In genomic region chr1:47507921-47508894, GRCh38 we compare ENCODE assay signal across 1 cellular context.
A peak's percentile ranks its signal among the peaks of the same experiment; 100 is the strongest.
TF ChIP-seq lines count a peak whose summit lies in the region.

No MANE protein-coding gene starts in this region.

TF ChIP-seq in K562, 482 proteins besides CTCF, POLR2A, EP300 and RAD21 (continued from another document):
- TF ChIP-seq E2F8 (IDR thresholded peaks at IDR 0.05; ENCODE audit: low read depth, partially characterized antibody) = peak; percentile 85
- TF ChIP-seq KLF16 (IDR thresholded peaks at IDR 0.05) = 0 out of 2 replicates have a peak, but pooled peaks have one; percentile 7
- TF ChIP-seq KLF1 (tag; IDR thresholded peaks at IDR 0.05) = 0 out of 2 replicates have a peak, but pooled peaks have one; percentile 20
- TF ChIP-seq ARID1B (IDR thresholded peaks at IDR 0.05) = 0 out of 2 replicates have a peak, but pooled peaks have one; percentile 8
- peak; percentile 76; the same call in 1 of the 2 replicates for TF ChIP-seq ZBTB5 (IDR thresholded peaks at IDR 0.05)
- TF ChIP-seq MNT (conservative IDR thresholded peaks at IDR 0.05) = 0 out of 4 replicates have a peak, but pooled peaks of 1 of the 2 experiments have one; percentile 8
- TF ChIP-seq YBX1 (IDR thresholded peaks at IDR 0.05) = no peak
- TF ChIP-seq TFAM (CRISPR knock-in tag; conservative IDR thresholded peaks at IDR 0.05) = no peak
- peak; percentile 38 for TF ChIP-seq HMGN3 (IDR thresholded peaks at IDR 0.05; ENCODE audit: borderline replicate concordance, extremely low read depth, insufficient read length, low read depth, low read length)
- TF ChIP-seq ZBTB7A (IDR thresholded peaks at IDR 0.05; ENCODE audit: borderline replicate concordance, control insufficient read depth, low read depth, low read length) = peak; percentile 24; the same call in 1 of the 2 replicates
- no peak for TF ChIP-seq GTF2A2 (tag; IDR thresholded peaks at IDR 0.05)
- TF ChIP-seq FOXA3 (CRISPR knock-in tag; conservative IDR thresholded peaks at IDR 0.05 in 1 of 2, IDR thresholded peaks at IDR 0.05 in 1 of 2) = peak in 1 of 2 experiments; percentile 35; a peak in 2 of 4 replicates
- no peak for TF ChIP-seq ZNF239 (CRISPR knock-in tag; IDR thresholded peaks at IDR 0.05)
- TF ChIP-seq MAZ (CRISPR knock-in tag; conservative IDR thresholded peaks at IDR 0.05 in 1 of 2, IDR thresholded peaks at IDR 0.05 in 1 of 2) = peak in 1 of 2 experiments; percentile 45; a peak in 1 of 4 replicates
- TF ChIP-seq TEAD4 (IDR thresholded peaks at IDR 0.05; ENCODE audit: low read length) = peak; percentile 36; the same call in 1 of the 2 replicates
- no peak for TF ChIP-seq TEAD4 (CRISPR knock-in tag; IDR thresholded peaks at IDR 0.05; ENCODE audit: borderline replicate concordance)
- TF ChIP-seq CBFA2T3 (IDR thresholded peaks at IDR 0.05) = peak; percentile 51
- 0 out of 2 replicates have a peak, but pooled peaks have one; percentile 26 for TF ChIP-seq POLR2AphosphoS5 (IDR thresholded peaks at IDR 0.05; ENCODE audit: control insufficient read depth, insufficient read depth, low read depth, low read length)
- TF ChIP-seq NRF1 (conservative IDR thresholded peaks at IDR 0.05 in 1 of 2, IDR thresholded peaks at IDR 0.05 in 1 of 2) = peak in 1 of 2 experiments; percentile 5; a peak in 1 of 4 replicates
- peak; percentile 83 for TF ChIP-seq HINFP (tag; conservative IDR thresholded peaks at IDR 0.05; ENCODE audit: low read depth)
- TF ChIP-seq L3MBTL2 (IDR thresholded peaks at IDR 0.05) = peak; percentile 79
